ENCODE assay signal across 1 cellular context in genomic region chr22:32042924-32043323, GRCh38.
TF ChIP-seq lines count a peak whose summit lies in the region.

Gene SLC5A1, plus strand, starts transcription at chr22:32043261. Its CDS starts 21 bp downstream, at chr22:32043282.

TF ChIP-seq in H1, 55 proteins besides CTCF, POLR2A, EP300 and RAD21 (continued from another document):
- TF ChIP-seq MAFK (IDR thresholded peaks at IDR 0.05; ENCODE audit: low read depth, low read length) = no peak
- no peak for TF ChIP-seq NRF1 (IDR thresholded peaks at IDR 0.05; ENCODE audit: low read depth, low read length)
- TF ChIP-seq, protein P1, sequence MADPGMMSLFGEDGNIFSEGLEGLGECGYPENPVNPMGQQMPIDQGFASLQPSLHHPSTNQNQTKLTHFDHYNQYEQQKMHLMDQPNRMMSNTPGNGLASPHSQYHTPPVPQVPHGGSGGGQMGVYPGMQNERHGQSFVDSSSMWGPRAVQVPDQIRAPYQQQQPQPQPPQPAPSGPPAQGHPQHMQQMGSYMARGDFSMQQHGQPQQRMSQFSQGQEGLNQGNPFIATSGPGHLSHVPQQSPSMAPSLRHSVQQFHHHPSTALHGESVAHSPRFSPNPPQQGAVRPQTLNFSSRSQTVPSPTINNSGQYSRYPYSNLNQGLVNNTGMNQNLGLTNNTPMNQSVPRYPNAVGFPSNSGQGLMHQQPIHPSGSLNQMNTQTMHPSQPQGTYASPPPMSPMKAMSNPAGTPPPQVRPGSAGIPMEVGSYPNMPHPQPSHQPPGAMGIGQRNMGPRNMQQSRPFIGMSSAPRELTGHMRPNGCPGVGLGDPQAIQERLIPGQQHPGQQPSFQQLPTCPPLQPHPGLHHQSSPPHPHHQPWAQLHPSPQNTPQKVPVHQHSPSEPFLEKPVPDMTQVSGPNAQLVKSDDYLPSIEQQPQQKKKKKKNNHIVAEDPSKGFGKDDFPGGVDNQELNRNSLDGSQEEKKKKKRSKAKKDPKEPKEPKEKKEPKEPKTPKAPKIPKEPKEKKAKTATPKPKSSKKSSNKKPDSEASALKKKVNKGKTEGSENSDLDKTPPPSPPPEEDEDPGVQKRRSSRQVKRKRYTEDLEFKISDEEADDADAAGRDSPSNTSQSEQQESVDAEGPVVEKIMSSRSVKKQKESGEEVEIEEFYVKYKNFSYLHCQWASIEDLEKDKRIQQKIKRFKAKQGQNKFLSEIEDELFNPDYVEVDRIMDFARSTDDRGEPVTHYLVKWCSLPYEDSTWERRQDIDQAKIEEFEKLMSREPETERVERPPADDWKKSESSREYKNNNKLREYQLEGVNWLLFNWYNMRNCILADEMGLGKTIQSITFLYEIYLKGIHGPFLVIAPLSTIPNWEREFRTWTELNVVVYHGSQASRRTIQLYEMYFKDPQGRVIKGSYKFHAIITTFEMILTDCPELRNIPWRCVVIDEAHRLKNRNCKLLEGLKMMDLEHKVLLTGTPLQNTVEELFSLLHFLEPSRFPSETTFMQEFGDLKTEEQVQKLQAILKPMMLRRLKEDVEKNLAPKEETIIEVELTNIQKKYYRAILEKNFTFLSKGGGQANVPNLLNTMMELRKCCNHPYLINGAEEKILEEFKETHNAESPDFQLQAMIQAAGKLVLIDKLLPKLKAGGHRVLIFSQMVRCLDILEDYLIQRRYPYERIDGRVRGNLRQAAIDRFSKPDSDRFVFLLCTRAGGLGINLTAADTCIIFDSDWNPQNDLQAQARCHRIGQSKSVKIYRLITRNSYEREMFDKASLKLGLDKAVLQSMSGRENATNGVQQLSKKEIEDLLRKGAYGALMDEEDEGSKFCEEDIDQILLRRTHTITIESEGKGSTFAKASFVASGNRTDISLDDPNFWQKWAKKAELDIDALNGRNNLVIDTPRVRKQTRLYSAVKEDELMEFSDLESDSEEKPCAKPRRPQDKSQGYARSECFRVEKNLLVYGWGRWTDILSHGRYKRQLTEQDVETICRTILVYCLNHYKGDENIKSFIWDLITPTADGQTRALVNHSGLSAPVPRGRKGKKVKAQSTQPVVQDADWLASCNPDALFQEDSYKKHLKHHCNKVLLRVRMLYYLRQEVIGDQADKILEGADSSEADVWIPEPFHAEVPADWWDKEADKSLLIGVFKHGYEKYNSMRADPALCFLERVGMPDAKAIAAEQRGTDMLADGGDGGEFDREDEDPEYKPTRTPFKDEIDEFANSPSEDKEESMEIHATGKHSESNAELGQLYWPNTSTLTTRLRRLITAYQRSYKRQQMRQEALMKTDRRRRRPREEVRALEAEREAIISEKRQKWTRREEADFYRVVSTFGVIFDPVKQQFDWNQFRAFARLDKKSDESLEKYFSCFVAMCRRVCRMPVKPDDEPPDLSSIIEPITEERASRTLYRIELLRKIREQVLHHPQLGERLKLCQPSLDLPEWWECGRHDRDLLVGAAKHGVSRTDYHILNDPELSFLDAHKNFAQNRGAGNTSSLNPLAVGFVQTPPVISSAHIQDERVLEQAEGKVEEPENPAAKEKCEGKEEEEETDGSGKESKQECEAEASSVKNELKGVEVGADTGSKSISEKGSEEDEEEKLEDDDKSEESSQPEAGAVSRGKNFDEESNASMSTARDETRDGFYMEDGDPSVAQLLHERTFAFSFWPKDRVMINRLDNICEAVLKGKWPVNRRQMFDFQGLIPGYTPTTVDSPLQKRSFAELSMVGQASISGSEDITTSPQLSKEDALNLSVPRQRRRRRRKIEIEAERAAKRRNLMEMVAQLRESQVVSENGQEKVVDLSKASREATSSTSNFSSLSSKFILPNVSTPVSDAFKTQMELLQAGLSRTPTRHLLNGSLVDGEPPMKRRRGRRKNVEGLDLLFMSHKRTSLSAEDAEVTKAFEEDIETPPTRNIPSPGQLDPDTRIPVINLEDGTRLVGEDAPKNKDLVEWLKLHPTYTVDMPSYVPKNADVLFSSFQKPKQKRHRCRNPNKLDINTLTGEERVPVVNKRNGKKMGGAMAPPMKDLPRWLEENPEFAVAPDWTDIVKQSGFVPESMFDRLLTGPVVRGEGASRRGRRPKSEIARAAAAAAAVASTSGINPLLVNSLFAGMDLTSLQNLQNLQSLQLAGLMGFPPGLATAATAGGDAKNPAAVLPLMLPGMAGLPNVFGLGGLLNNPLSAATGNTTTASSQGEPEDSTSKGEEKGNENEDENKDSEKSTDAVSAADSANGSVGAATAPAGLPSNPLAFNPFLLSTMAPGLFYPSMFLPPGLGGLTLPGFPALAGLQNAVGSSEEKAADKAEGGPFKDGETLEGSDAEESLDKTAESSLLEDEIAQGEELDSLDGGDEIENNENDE (IDR thresholded peaks at IDR 0.05; ENCODE audit: insufficient replicate concordance, low read length) = no peak
- TF ChIP-seq CHD1 (IDR thresholded peaks at IDR 0.05; ENCODE audit: low read depth, low read length) = no peak
- no peak for TF ChIP-seq ASH2L (IDR thresholded peaks at IDR 0.05; ENCODE audit: low read length)
- TF ChIP-seq BRCA1 (IDR thresholded peaks at IDR 0.05; ENCODE audit: low read depth, low read length) = no peak
- no peak for TF ChIP-seq CBX5 (IDR thresholded peaks at IDR 0.05; ENCODE audit: low read depth, low read length)
- TF ChIP-seq RFX5 (IDR thresholded peaks at IDR 0.05; ENCODE audit: borderline replicate concordance, low read depth, low read length) = no peak
- no peak for TF ChIP-seq SP4 (IDR thresholded peaks at IDR 0.05; ENCODE audit: low read length)
- TF ChIP-seq SAP30 (IDR thresholded peaks at IDR 0.05; ENCODE audit: insufficient read depth, insufficient replicate concordance, low read length) = no peak
- no peak for TF ChIP-seq BACH1 (IDR thresholded peaks at IDR 0.05; ENCODE audit: low read length)
